ENCODE assay signal across 1 cellular context in the genomic region with DNA sequence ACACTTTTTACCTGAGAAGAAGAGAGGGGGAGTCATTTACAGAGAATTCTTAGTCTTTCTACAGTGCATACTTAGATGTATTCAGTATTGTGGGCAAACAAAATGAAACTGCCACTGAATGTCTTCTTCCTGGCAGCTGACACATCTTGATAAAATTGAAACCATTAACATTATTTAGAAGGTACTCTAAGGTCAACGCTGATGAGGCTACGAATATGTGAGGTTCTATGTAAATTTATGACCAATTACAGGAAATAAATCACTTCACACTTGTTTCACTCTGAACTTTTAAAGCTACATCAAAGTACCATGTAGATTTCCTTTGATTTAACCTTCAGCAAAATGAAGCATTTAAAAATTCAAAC.
TF ChIP-seq lines count a peak whose summit lies in the region.

No MANE protein-coding gene starts in this region.

TF ChIP-seq in WTC11, 78 proteins besides CTCF, POLR2A, EP300 and RAD21 (continued from another document):
- TF ChIP-seq, protein P1, sequence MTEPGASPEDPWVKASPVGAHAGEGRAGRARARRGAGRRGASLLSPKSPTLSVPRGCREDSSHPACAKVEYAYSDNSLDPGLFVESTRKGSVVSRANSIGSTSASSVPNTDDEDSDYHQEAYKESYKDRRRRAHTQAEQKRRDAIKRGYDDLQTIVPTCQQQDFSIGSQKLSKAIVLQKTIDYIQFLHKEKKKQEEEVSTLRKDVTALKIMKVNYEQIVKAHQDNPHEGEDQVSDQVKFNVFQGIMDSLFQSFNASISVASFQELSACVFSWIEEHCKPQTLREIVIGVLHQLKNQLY (CRISPR knock-in tag; IDR thresholded peaks at IDR 0.05): no peak
- no peak for TF ChIP-seq ZNF121 (CRISPR knock-in tag; IDR thresholded peaks at IDR 0.05)
